16 cellular contexts compared by ENCODE assay signal in the genomic region with DNA sequence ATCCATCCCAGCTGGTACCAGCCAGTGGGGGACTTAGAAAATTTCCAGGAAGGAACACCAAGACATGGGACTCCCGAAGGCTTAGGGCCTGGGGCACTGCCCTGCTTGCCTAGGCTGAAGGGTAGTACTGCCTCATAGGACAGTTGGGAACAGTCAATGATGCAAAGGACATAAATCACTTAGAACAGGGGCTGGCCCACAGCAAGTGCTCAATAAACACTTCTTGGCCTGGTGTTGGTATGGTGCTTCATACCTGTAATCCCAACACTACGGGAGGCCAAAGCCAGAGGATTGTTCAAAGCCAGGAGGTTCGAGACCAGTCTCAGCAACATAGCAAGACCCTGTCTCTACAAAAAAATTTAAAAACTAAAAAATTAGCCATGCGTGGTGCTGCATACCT. TPM values are rescaled to one million over a fixed set of nuclear protein-coding genes. Genes with fewer than 3 reads are reported as not detected.
"Had no signal": no experiment of that assay in that cellular context is flagged by ENCODE, and none has a peak within 500 bp of the region (broad histone marks: within the 10 kb centered on the region; RNA-seq: fewer than 3 reads in every experiment).

No MANE protein-coding gene starts in this region.

- H3K9me3 ChIP-seq: colonic mucosa, esophagus squamous epithelium, pancreas had no signal

- H3K27me3 Mint-ChIP-seq: activated T-helper 17 cell treated with anti-CD3 and anti-CD28 coated beads, Interleukin-2, amount 50 U/mL, for 72 hours; memory B cell had no signal

- DNase-seq: activated CD4-positive, alpha-beta T cell treated with anti-CD3 and anti-CD28 coated beads for 1 hour; activated naive CD4-positive, alpha-beta T cell treated with anti-CD3 and anti-CD28 coated beads for 36 hours; amniotic stem cell; central memory CD4-positive, alpha-beta T cell; colonic mucosa; effector CD4-positive, alpha-beta T cell; esophagus squamous epithelium; hypothalamus; kidney glomerular epithelial cell; left ventricle myocardium superior; nephron progenitor cell; pancreas; stimulated activated CD4-positive, alpha-beta T cell treated with anti-CD3 and anti-CD28 coated beads, Interleukin-1b, Interleukin-23, amount 100 ng/mL, for 48 hours had no signal

- H3K4me3 ChIP-seq: colonic mucosa, esophagus squamous epithelium, pancreas had no signal

- H3K9me3 Mint-ChIP-seq: activated naive CD4-positive, alpha-beta T cell treated with anti-CD3 and anti-CD28 coated beads for 36 hours; activated T-helper 17 cell treated with anti-CD3 and anti-CD28 coated beads, Interleukin-2, amount 50 U/mL, for 72 hours; memory B cell; nephron progenitor cell had no signal

- H3K4me3 Mint-ChIP-seq: activated naive CD4-positive, alpha-beta T cell treated with anti-CD3 and anti-CD28 coated beads for 36 hours; activated T-helper 17 cell treated with anti-CD3 and anti-CD28 coated beads, Interleukin-2, amount 50 U/mL, for 72 hours; memory B cell; nephron progenitor cell had no signal

- ATAC-seq: activated T-helper 17 cell treated with anti-CD3 and anti-CD28 coated beads, Interleukin-2, amount 50 U/mL, for 72 hours; left ventricle myocardium superior; pancreas had no signal

- H3K27ac ChIP-seq: pancreas had no signal

- H3K27ac Mint-ChIP-seq: activated naive CD4-positive, alpha-beta T cell treated with anti-CD3 and anti-CD28 coated beads for 36 hours; activated T-helper 17 cell treated with anti-CD3 and anti-CD28 coated beads, Interleukin-2, amount 50 U/mL, for 72 hours; memory B cell; nephron progenitor cell had no signal

- H3K27me3 ChIP-seq: colonic mucosa, esophagus squamous epithelium, pancreas had no signal

RNA-seq across cellular contexts. Expression of gene S1PR5, which starts 19.9 kb away (rescaled TPM):
- total RNA-seq: activated naive CD4-positive, alpha-beta T cell treated with anti-CD3 and anti-CD28 coated beads for 36 hours; colonic mucosa; endothelial cell of umbilical vein; left ventricle myocardium superior had no signal
- polyA plus RNA-seq: endothelial cell of umbilical vein had no signal
